8 cellular contexts compared by ENCODE assay signal in the genomic region with DNA sequence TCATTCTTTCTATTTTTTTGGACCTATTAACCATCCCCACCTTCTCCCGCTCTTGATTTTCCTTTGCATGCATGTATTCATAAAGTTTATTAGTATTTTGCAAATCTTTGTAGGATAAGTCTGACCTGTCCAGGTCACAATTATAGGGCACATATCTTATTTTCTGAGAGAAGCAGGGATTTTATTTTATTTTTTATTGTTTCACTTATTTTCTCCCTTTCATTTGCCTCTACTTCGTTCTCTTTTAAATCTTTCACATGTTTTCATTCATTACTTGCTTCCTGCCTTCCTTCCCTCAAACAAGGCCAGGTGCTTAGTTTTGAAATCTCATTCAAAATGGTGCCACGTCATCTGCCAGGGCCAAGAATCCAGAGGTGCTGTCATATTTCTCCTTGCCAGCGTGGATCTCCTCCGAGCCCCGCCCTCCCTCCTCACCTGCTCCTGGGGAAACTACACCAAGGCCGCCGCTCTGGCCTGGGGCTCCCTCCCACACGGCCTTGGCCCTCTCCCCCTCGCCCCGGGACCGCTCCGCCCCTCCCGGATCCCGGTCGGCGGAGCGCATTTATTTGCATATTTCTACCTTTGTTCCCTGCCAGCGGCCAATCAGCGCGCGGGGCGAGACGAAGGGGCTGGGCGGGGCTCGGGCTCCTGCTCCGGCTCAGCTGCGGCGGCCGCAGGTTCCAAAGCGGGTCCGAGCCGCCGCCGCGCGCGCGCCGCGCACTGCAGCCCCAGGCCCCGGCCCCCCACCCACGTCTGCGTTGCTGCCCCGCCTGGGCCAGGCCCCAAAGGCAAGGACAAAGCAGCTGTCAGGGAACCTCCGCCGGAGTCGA. TPM values are rescaled to one million over a fixed set of nuclear protein-coding genes. Genes with fewer than 3 reads are reported as not detected.
DNase-seq lines count a peak whose midpoint lies in the region; ATAC-seq lines count a peak whose summit lies in the region.

A gene (plus strand): TSS at position 654 of the 830 bp plus-strand sequence. CDS start 213 bp downstream, outside the sequence.

- H3K27ac Mint-ChIP-seq in activated CD4-positive, alpha-beta T cell treated with anti-CD3 and anti-CD28 coated beads for 36 hours: no peak within 1 kb of the TSS

- DNase-seq in NCI-H446 treated with DMSO at 0.1 percent for 48 hours (lab: John Stamatoyannopoulos, UW) (peak; percentile 71), dermis blood vessel endothelial cell (peak; percentile 82), left lobe of liver (ENCODE audit: low spot score) (peak; percentile 95), foreskin melanocyte (no peak)
- DNase-seq in activated CD4-positive, alpha-beta T cell treated with anti-CD3 and anti-CD28 coated beads for 36 hours: peak; percentile 83
- peak; percentile 70 for DNase-seq in stimulated activated CD4-positive, alpha-beta T cell treated with anti-CD3 and anti-CD28 coated beads, Interleukin-1b, Interleukin-23, amount 100 ng/mL, for 48 hours

- POLR2A ChIA-PET in activated CD4-positive, alpha-beta T cell treated with anti-CD3 and anti-CD28 coated beads for 36 hours (lab: Charles Lee): no interaction called here

- peaks cover 27% of the 10 kb centered on the region for H3K27me3 Mint-ChIP-seq in activated CD4-positive, alpha-beta T cell treated with anti-CD3 and anti-CD28 coated beads for 36 hours

- H3K4me1 Mint-ChIP-seq in activated CD4-positive, alpha-beta T cell treated with anti-CD3 and anti-CD28 coated beads for 36 hours: peaks cover 12% of the 10 kb centered on the region

- no peaks in the 10 kb centered on the region for H3K36me3 Mint-ChIP-seq in activated CD4-positive, alpha-beta T cell treated with anti-CD3 and anti-CD28 coated beads for 36 hours (ENCODE audit: low read depth)

- peak within 1 kb of the TSS; percentile 71 for H3K4me3 Mint-ChIP-seq in activated CD4-positive, alpha-beta T cell treated with anti-CD3 and anti-CD28 coated beads for 36 hours

- H3K9me3 Mint-ChIP-seq in activated CD4-positive, alpha-beta T cell treated with anti-CD3 and anti-CD28 coated beads for 36 hours (ENCODE audit: low read depth): no peaks in the 10 kb centered on the region

- intact Hi-C loops in activated CD4-positive, alpha-beta T cell treated with anti-CD3 and anti-CD28 coated beads for 36 hours (cut with DNase I, micrococcal nuclease): loop anchor here in 1 of 2 experiments (1.0 to 2.0 kb wide), 2 partner anchors 41 to 108 kb away; a partner anchor contains a TSS

- CTCF ChIA-PET in activated CD4-positive, alpha-beta T cell treated with anti-CD3 and anti-CD28 coated beads for 36 hours (lab: Charles Lee): no interaction called here

- ATAC-seq in GM18519 (IDR thresholded peaks at IDR 0.05; ENCODE audit: low FRiP score, unreplicated experiment) (peak; percentile 85), HG03432 (IDR thresholded peaks at IDR 0.05; ENCODE audit: unreplicated experiment) (peak; percentile 82), left lobe of liver (peak; percentile 96)
- peak; percentile 93 for ATAC-seq in activated CD4-positive, alpha-beta T cell treated with anti-CD3 and anti-CD28 coated beads for 36 hours

RNA-seq across cellular contexts. Expression of the gene that starts here (rescaled TPM):
- under 1 TPM; 0.47 to 0.64 TPM for total RNA-seq in activated CD4-positive, alpha-beta T cell treated with anti-CD3 and anti-CD28 coated beads for 36 hours
- total RNA-seq in dermis blood vessel endothelial cell: 64.4 and 69.8 TPM in 2 replicates
- total RNA-seq in left lobe of liver: 41.3 TPM

Comparison
In these comparisons a context has a peak if more than half of its experiments do, and no peak if none do; other contexts are left out.
1. RNA of the gene that starts here (total RNA-seq): 64.4 to 69.8 TPM in dermis blood vessel endothelial cell and 41.3 TPM in left lobe of liver (single experiment); 0.47 to 0.64 TPM in activated CD4-positive, alpha-beta T cell treated with anti-CD3 and anti-CD28 coated beads for 36 hours; every median in the first group is over 10 times any median in the second.
2. Peak in DNase-seq and ATAC-seq in activated CD4-positive, alpha-beta T cell treated with anti-CD3 and anti-CD28 coated beads for 36 hours; RNA of the gene not detected or under 1 TPM.
3. Peak in every context shown above with its lines, with median percentiles within 50 percentile points of each other: ATAC-seq.